In genomic region chr5:112860929-112861637, GRCh38 we compare ENCODE assay signal across 1 cellular context.
A peak's percentile ranks its signal among the peaks of the same experiment; 100 is the strongest.
TF ChIP-seq lines count a peak whose summit lies in the region.

Gene SRP19, plus strand, starts transcription at chr5:112861287. Its CDS starts 90 bp downstream, at chr5:112861377.

TF ChIP-seq in K562, 482 proteins besides CTCF, POLR2A, EP300 and RAD21 (continued from another document and continues in another):
- TF ChIP-seq BCLAF1 (IDR thresholded peaks at IDR 0.05; ENCODE audit: borderline replicate concordance in 1 of 2, control insufficient read depth in 1 of 2, low read depth in 2 of 2, low read length in 1 of 2) (peak in 1 of 2 experiments; percentile 78; a peak in 1 of 4 replicates), SNIP1 (IDR thresholded peaks at IDR 0.05; ENCODE audit: low read depth) (no peak), CBX1 (IDR thresholded peaks at IDR 0.05; ENCODE audit: low read depth) (peak; percentile 69), ZNF232 (CRISPR knock-in tag; IDR thresholded peaks at IDR 0.05) (peak; percentile 97), DEAF1 (CRISPR knock-in tag; IDR thresholded peaks at IDR 0.05) (no peak), HSF4 (CRISPR knock-in tag; IDR thresholded peaks at IDR 0.05; ENCODE audit: borderline replicate concordance) (0 out of 2 replicates have a peak, but pooled peaks have one; percentile 25), MTA2 (IDR thresholded peaks at IDR 0.05; ENCODE audit: low read depth) (no peak), ZNF165 (CRISPR knock-in tag; IDR thresholded peaks at IDR 0.05; ENCODE audit: borderline replicate concordance) (no peak), ARID3B (CRISPR knock-in tag; IDR thresholded peaks at IDR 0.05; ENCODE audit: borderline replicate concordance) (no peak), NFE2 (IDR thresholded peaks at IDR 0.05; ENCODE audit: low read depth) (peak; percentile 36; the same call in 1 of the 2 replicates), STAT5B (CRISPR knock-in tag; IDR thresholded peaks at IDR 0.05) (no peak), ELF4 (CRISPR knock-in tag; IDR thresholded peaks at IDR 0.05) (no peak), GTF3C2 (IDR thresholded peaks at IDR 0.05; ENCODE audit: borderline replicate concordance, extremely low read depth, insufficient read length) (no peak), ATF7 (IDR thresholded peaks at IDR 0.05) (peak; percentile 86), ZBTB2 (IDR thresholded peaks at IDR 0.05) (no peak), KAT2B (IDR thresholded peaks at IDR 0.05; ENCODE audit: low read depth, low read length) (no peak), SREBF1 (IDR thresholded peaks at IDR 0.05; ENCODE audit: borderline replicate concordance, low read depth, low read length) (no peak), ATF1 (CRISPR knock-in tag; IDR thresholded peaks at IDR 0.05) (peak; percentile 63), ATF1 (tag; IDR thresholded peaks at IDR 0.05) (peak; percentile 95), POLR2AphosphoS5 (IDR thresholded peaks at IDR 0.05; ENCODE audit: control insufficient read depth, insufficient read depth, low read depth, low read length) (peak; percentile 83; the same call in 1 of the 2 replicates), GABPB1 (CRISPR knock-in tag; IDR thresholded peaks at IDR 0.05) (peak; percentile 99), GTF2F1 (IDR thresholded peaks at IDR 0.05; ENCODE audit: low read depth, low read length) (peak; percentile 60; the same call in 1 of the 2 replicates), HOMEZ (CRISPR knock-in tag; IDR thresholded peaks at IDR 0.05) (no peak), HMG20A (CRISPR knock-in tag; conservative IDR thresholded peaks at IDR 0.05) (no peak), ZNF561 (CRISPR knock-in tag; conservative IDR thresholded peaks at IDR 0.05) (no peak), ZNF764 (CRISPR knock-in tag; IDR thresholded peaks at IDR 0.05; ENCODE audit: low read depth) (no peak), ZNF780A (CRISPR knock-in tag; IDR thresholded peaks at IDR 0.05) (no peak), BRD9 (IDR thresholded peaks at IDR 0.05; ENCODE audit: low read depth, partially characterized antibody) (no peak), CXXC5 (CRISPR knock-in tag; IDR thresholded peaks at IDR 0.05) (peak; percentile 89), JUNB (CRISPR knock-in tag; conservative IDR thresholded peaks at IDR 0.05) (no peak), THAP7 (CRISPR knock-in tag; IDR thresholded peaks at IDR 0.05) (no peak), ATF4 (CRISPR knock-in tag; IDR thresholded peaks at IDR 0.05) (no peak), FOXP4 (CRISPR knock-in tag; IDR thresholded peaks at IDR 0.05; ENCODE audit: borderline replicate concordance) (peak; percentile 92; the same call in 1 of the 2 replicates), ZC3H8 (IDR thresholded peaks at IDR 0.05) (no peak), SRF (CRISPR knock-in tag; IDR thresholded peaks at IDR 0.05) (peak in 1 of 2 experiments; percentile 67; a peak in 1 of 4 replicates), SAFB (IDR thresholded peaks at IDR 0.05; ENCODE audit: borderline replicate concordance, low read depth, low read length) (no peak), POLR2B (IDR thresholded peaks at IDR 0.05; ENCODE audit: low read depth, partially characterized antibody) (peak; percentile 77)
- TF ChIP-seq, protein P1, sequence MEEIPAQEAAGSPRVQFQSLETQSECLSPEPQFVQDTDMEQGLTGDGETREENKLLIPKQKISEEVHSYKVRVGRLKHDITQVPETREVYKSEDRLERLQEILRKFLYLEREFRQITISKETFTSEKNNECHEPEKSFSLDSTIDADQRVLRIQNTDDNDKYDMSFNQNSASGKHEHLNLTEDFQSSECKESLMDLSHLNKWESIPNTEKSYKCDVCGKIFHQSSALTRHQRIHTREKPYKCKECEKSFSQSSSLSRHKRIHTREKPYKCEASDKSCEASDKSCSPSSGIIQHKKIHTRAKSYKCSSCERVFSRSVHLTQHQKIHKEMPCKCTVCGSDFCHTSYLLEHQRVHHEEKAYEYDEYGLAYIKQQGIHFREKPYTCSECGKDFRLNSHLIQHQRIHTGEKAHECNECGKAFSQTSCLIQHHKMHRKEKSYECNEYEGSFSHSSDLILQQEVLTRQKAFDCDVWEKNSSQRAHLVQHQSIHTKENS (CRISPR knock-in tag; IDR thresholded peaks at IDR 0.05) = no peak
- TF ChIP-seq, protein P2, sequence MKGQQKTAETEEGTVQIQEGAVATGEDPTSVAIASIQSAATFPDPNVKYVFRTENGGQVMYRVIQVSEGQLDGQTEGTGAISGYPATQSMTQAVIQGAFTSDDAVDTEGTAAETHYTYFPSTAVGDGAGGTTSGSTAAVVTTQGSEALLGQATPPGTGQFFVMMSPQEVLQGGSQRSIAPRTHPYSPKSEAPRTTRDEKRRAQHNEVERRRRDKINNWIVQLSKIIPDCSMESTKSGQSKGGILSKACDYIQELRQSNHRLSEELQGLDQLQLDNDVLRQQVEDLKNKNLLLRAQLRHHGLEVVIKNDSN (CRISPR knock-in tag; IDR thresholded peaks at IDR 0.05) = 0 out of 2 replicates have a peak, but pooled peaks have one; percentile 46
- TF ChIP-seq, protein P3, sequence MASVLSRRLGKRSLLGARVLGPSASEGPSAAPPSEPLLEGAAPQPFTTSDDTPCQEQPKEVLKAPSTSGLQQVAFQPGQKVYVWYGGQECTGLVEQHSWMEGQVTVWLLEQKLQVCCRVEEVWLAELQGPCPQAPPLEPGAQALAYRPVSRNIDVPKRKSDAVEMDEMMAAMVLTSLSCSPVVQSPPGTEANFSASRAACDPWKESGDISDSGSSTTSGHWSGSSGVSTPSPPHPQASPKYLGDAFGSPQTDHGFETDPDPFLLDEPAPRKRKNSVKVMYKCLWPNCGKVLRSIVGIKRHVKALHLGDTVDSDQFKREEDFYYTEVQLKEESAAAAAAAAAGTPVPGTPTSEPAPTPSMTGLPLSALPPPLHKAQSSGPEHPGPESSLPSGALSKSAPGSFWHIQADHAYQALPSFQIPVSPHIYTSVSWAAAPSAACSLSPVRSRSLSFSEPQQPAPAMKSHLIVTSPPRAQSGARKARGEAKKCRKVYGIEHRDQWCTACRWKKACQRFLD (CRISPR knock-in tag; IDR thresholded peaks at IDR 0.05) = peak; percentile 74; the same call in 1 of the 2 replicates
